In the genomic region with DNA sequence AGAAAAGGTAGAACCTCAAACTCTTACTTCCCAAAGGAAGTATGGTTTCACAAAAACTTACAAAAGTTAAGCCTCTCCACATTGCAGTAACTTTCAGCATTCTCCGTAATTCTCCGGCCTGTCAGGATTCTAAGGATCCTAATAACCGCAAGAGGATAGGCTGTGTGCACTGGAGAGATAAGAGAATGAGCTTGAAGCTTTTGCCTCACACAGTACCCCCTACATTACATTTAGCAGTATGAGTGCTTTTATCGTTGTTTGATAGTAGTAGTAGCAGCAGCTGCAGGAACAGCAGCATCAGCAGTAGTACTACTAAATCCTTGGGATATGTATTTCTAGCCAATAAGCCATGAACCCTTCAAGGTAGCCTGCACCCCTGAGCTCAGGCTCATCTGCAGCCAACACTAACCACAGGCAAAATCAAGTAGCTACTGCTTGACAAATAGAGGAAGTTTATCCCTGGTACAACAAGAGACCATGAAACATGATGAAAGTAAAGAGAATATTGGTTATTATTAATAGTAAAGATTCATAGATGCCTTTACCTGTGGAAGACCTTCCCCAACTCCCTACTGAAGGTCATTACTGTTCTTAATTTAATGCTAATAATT, we compare ENCODE assay signal across 1 cellular context.
TF ChIP-seq lines count a peak whose summit lies in the region.

No MANE protein-coding gene starts in this region.

TF ChIP-seq in K562, 482 proteins besides CTCF, POLR2A, EP300 and RAD21 (continued from another document):
- TF ChIP-seq CREBBP (IDR thresholded peaks at IDR 0.05; ENCODE audit: low read depth, low read length) (no peak), CBX5 (IDR thresholded peaks at IDR 0.05; ENCODE audit: borderline replicate concordance, low read depth) (peak; percentile 38; the same call in 1 of the 2 replicates), SIRT6 (IDR thresholded peaks at IDR 0.05; ENCODE audit: low read depth, low read length) (no peak), ZNF436 (CRISPR knock-in tag; IDR thresholded peaks at IDR 0.05) (no peak), PML (IDR thresholded peaks at IDR 0.05; ENCODE audit: low read length) (peak; percentile 90), JUN (IDR thresholded peaks at IDR 0.05; ENCODE audit: borderline replicate concordance, low read depth, low read length) (no peak), JUN (CRISPR knock-in tag; IDR thresholded peaks at IDR 0.05; ENCODE audit: borderline replicate concordance) (no peak), DPF2 (IDR thresholded peaks at IDR 0.05) (peak; percentile 92), MED1 (CRISPR knock-in tag; IDR thresholded peaks at IDR 0.05; ENCODE audit: borderline replicate concordance) (no peak), ZBTB26 (CRISPR knock-in tag; IDR thresholded peaks at IDR 0.05) (no peak), SNIP1 (IDR thresholded peaks at IDR 0.05; ENCODE audit: low read depth) (no peak), CC2D1A (IDR thresholded peaks at IDR 0.05) (peak; percentile 62), DMBX1 (CRISPR knock-in tag; IDR thresholded peaks at IDR 0.05; ENCODE audit: borderline replicate concordance) (no peak), TCF3 (CRISPR knock-in tag; IDR thresholded peaks at IDR 0.05) (peak; percentile 93), ZC3H11A (IDR thresholded peaks at IDR 0.05; ENCODE audit: low read depth, low read length) (no peak), ZNF449 (CRISPR knock-in tag; IDR thresholded peaks at IDR 0.05) (no peak), PTBP1 (IDR thresholded peaks at IDR 0.05; ENCODE audit: low read depth, low read length) (no peak), HIVEP1 (CRISPR knock-in tag; IDR thresholded peaks at IDR 0.05) (no peak), CHD4 (IDR thresholded peaks at IDR 0.05; ENCODE audit: insufficient read depth, insufficient replicate concordance, low read depth, low read length, poor library complexity, severe bottlenecking) (no peak), JUND (IDR thresholded peaks at IDR 0.05; ENCODE audit: borderline replicate concordance, low read depth, low read length) (peak; percentile 55; the same call in 1 of the 2 replicates), JUND (tag; IDR thresholded peaks at IDR 0.05; ENCODE audit: borderline replicate concordance, low read depth, low read length) (peak; percentile 51; the same call in 2 of the 3 replicates), ZNF140 (CRISPR knock-in tag; IDR thresholded peaks at IDR 0.05) (no peak), RBM14 (IDR thresholded peaks at IDR 0.05; ENCODE audit: borderline replicate concordance, insufficient read depth, low read depth, low read length) (no peak), SMARCC2 (IDR thresholded peaks at IDR 0.05; ENCODE audit: low read depth) (peak; percentile 77)
- TF ChIP-seq, protein P1, sequence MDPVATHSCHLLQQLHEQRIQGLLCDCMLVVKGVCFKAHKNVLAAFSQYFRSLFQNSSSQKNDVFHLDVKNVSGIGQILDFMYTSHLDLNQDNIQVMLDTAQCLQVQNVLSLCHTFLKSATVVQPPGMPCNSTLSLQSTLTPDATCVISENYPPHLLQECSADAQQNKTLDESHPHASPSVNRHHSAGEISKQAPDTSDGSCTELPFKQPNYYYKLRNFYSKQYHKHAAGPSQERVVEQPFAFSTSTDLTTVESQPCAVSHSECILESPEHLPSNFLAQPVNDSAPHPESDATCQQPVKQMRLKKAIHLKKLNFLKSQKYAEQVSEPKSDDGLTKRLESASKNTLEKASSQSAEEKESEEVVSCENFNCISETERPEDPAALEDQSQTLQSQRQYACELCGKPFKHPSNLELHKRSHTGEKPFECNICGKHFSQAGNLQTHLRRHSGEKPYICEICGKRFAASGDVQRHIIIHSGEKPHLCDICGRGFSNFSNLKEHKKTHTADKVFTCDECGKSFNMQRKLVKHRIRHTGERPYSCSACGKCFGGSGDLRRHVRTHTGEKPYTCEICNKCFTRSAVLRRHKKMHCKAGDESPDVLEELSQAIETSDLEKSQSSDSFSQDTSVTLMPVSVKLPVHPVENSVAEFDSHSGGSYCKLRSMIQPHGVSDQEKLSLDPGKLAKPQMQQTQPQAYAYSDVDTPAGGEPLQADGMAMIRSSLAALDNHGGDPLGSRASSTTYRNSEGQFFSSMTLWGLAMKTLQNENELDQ (CRISPR knock-in tag; IDR thresholded peaks at IDR 0.05; ENCODE audit: borderline replicate concordance): no peak
- TF ChIP-seq, protein P2, sequence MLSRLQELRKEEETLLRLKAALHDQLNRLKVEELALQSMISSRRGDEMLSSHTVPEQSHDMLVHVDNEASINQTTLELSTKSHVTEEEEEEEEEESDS (CRISPR knock-in tag; IDR thresholded peaks at IDR 0.05): no peak
- TF ChIP-seq, protein P3, sequence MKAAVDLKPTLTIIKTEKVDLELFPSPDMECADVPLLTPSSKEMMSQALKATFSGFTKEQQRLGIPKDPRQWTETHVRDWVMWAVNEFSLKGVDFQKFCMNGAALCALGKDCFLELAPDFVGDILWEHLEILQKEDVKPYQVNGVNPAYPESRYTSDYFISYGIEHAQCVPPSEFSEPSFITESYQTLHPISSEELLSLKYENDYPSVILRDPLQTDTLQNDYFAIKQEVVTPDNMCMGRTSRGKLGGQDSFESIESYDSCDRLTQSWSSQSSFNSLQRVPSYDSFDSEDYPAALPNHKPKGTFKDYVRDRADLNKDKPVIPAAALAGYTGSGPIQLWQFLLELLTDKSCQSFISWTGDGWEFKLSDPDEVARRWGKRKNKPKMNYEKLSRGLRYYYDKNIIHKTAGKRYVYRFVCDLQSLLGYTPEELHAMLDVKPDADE (conservative IDR thresholded peaks at IDR 0.05; ENCODE audit: control insufficient read depth, low read depth, low read length): no peak
